Comparison of ENCODE assay signal across 22 cellular contexts in genomic region chr9:90967171-90967570, GRCh38.
DNase-seq lines count a peak whose midpoint lies in the region; ATAC-seq and TF ChIP-seq lines count a peak whose summit lies in the region.
"Had no signal": no experiment of that assay in that cellular context is flagged by ENCODE, and none has a peak within 500 bp of the region (broad histone marks: within the 10 kb centered on the region; RNA-seq: fewer than 3 reads in every experiment).

No MANE protein-coding gene starts in this region.

- WGBS in mesendoderm (ENCODE audit: extremely low coverage, insufficient coverage, low lambda C conversion rate): no CpG with 5 or more reads among the region's 8 CpGs

- no peak overlapping the region for H3K4me3 Mint-ChIP-seq in GM23338
- H3K4me3 Mint-ChIP-seq: activated CD4-positive, alpha-beta T cell treated with anti-CD3 and anti-CD28 coated beads, Interleukin-2, amount 10 ng/mL, durations not matched to agents 7 days and 5 days; activated CD8-positive, alpha-beta memory T cell treated with anti-CD3 and anti-CD28 coated beads, Interleukin-2, amount 10 ng/mL, durations not matched to agents 7 days and 5 days; stimulated activated naive B cell treated with anti-CD40 and anti-IgM and Interleukin-4, amounts not matched to agents 10 μg/mL and 1 μg/mL and 100 μg/mL, for 72 hours had no signal

- H3K4me2 ChIP-seq in GM23338: peak overlapping the region; percentile 22; the same call in 1 of the 2 replicates
- no peak overlapping the region for H3K4me2 ChIP-seq in mesendoderm (ENCODE audit: low read length)

- H3K9me3 Mint-ChIP-seq in GM23338: no peaks in the 10 kb centered on the region; the same call in 2 of the 3 replicates

- H3K4ac ChIP-seq in mesendoderm (ENCODE audit: low read depth, low read length): no peak overlapping the region

- no peak overlapping the region for H4K5ac ChIP-seq in mesendoderm (ENCODE audit: low read length)

- H3K27ac ChIP-seq in GM23338 (ENCODE audit: low read depth): no peak overlapping the region
- no peak overlapping the region for H3K27ac ChIP-seq in mesendoderm (ENCODE audit: low read depth, low read length)
- H3K27ac ChIP-seq: Peyer's patch, SJSA1, tibial artery had no signal

- H3K23ac ChIP-seq in mesendoderm (ENCODE audit: low read length): peak overlapping the region; percentile 29

- no peak overlapping the region for H3K18ac ChIP-seq in mesendoderm (ENCODE audit: low read length)

- H3K79me2 ChIP-seq in GM23338 (replicated peaks; ENCODE audit: insufficient read depth) (no peaks in the 10 kb centered on the region), mesendoderm (ENCODE audit: control insufficient read depth, insufficient read depth, low read length) (no peaks in the 10 kb centered on the region)

- peaks cover 40% of the 10 kb centered on the region for H3K4me1 Mint-ChIP-seq in GM23338

- CTCF ChIA-PET in AG04449 (lab: Yijun Ruan, JAX): interaction anchor here (0.9 to 1.4 kb wide), 4 partner anchors 24 to 66 kb away, joined by 3 to 4 read pairs (median 4); no protein-coding TSS in a partner anchor

- POLR2A ChIA-PET in AG04449 (lab: Yijun Ruan, JAX): no interaction called here

- no peaks in the 10 kb centered on the region; the same call in 2 of the 3 replicates for H3K36me3 Mint-ChIP-seq in GM23338 (ENCODE audit: low read depth)
- H3K36me3 Mint-ChIP-seq: naive B cell had no signal

- H3K4me1 ChIP-seq in GM23338 (ENCODE audit: insufficient read depth): peaks cover 25% of the 10 kb centered on the region
- peaks cover 6% of the 10 kb centered on the region for H3K4me1 ChIP-seq in mesendoderm (ENCODE audit: control insufficient read depth, low read depth, low read length)
- H3K4me1 ChIP-seq: Peyer's patch had no signal

- no peak overlapping the region for H2AK5ac ChIP-seq in mesendoderm (ENCODE audit: low read length)

- no peaks in the 10 kb centered on the region for H3K79me1 ChIP-seq in mesendoderm (ENCODE audit: low read length)

- H3K36me3 ChIP-seq in GM23338 (ENCODE audit: insufficient read depth): no peaks in the 10 kb centered on the region
- H3K36me3 ChIP-seq in mesendoderm (ENCODE audit: control insufficient read depth, insufficient read depth, low read length): no peaks in the 10 kb centered on the region
- H3K36me3 ChIP-seq: Peyer's patch, SJSA1, tibial artery had no signal

- H3K4me3 ChIP-seq in AG04449 (ENCODE audit: low read depth, low read length) (no peak overlapping the region), GM23338 (no peak overlapping the region), mesendoderm (ENCODE audit: low read length) (no peak overlapping the region)
- H3K4me3 ChIP-seq: Peyer's patch, SJSA1, tibial artery had no signal

- H3K9me2 ChIP-seq in GM23338 (ENCODE audit: insufficient read depth): 0 out of 2 replicates have a peak, but pooled peaks cover 6% of the 10 kb centered on the region

- no peak overlapping the region for H4K8ac ChIP-seq in mesendoderm (ENCODE audit: low read depth, low read length)

- peak; percentile 62 for DNase-seq in AG04449 (ENCODE audit: low read depth, low spot score)
- DNase-seq in GM23338 (ENCODE audit: low spot score): peak; percentile 25
- DNase-seq in astrocyte of the hippocampus (ENCODE audit: low read depth, low spot score): peak; percentile 35
- DNase-seq in mesendoderm: peak; percentile 66
- DNase-seq in activated CD4-positive, CD25-positive, alpha-beta regulatory T cell (lab: John Stamatoyannopoulos, UW): no peak
- DNase-seq in SKM-1 (lab: John Stamatoyannopoulos, UW; ENCODE audit: unreplicated experiment): no peak
- DNase-seq: activated CD4-positive, alpha-beta T cell treated with anti-CD3 and anti-CD28 coated beads, Interleukin-2, amount 10 ng/mL, durations not matched to agents 7 days and 5 days; activated CD8-positive, alpha-beta memory T cell treated with anti-CD3 and anti-CD28 coated beads, Interleukin-2, amount 10 ng/mL, durations not matched to agents 7 days and 5 days; activated effector memory CD4-positive, alpha-beta T cell treated with anti-CD3 and anti-CD28 coated beads, Interleukin-2, amount 50 U/mL, for 16 hours; Kasumi-1; left cardiac atrium; naive B cell; NCI-H1092; NCI-H187; NCI-H526; Peyer's patch; retina; stimulated activated naive B cell treated with anti-CD40 and anti-IgM and Interleukin-4, amounts not matched to agents 10 μg/mL and 1 μg/mL and 100 μg/mL, for 72 hours; tibial artery had no signal

- no peak overlapping the region for H2BK5ac ChIP-seq in mesendoderm (ENCODE audit: low read length)

- no peak overlapping the region for H3K9ac ChIP-seq in mesendoderm (ENCODE audit: low read length)

- H3F3A ChIP-seq in GM23338 (replicated peaks; ENCODE audit: low read depth): no peaks in the 10 kb centered on the region

- peak overlapping the region; percentile 9 for H3K56ac ChIP-seq in mesendoderm (ENCODE audit: low read length)

- H2AFZ ChIP-seq in GM23338: no peak overlapping the region

- no peak overlapping the region for H2BK120ac ChIP-seq in mesendoderm (ENCODE audit: low read depth, low read length)

- H2BK15ac ChIP-seq in mesendoderm (replicated peaks; ENCODE audit: low read depth): no peak overlapping the region

- no peak overlapping the region for H3K27ac Mint-ChIP-seq in GM23338
- H3K27ac Mint-ChIP-seq: activated CD4-positive, alpha-beta T cell treated with anti-CD3 and anti-CD28 coated beads, Interleukin-2, amount 10 ng/mL, durations not matched to agents 7 days and 5 days; activated CD8-positive, alpha-beta memory T cell treated with anti-CD3 and anti-CD28 coated beads, Interleukin-2, amount 10 ng/mL, durations not matched to agents 7 days and 5 days; stimulated activated naive B cell treated with anti-CD40 and anti-IgM and Interleukin-4, amounts not matched to agents 10 μg/mL and 1 μg/mL and 100 μg/mL, for 72 hours had no signal

- H3K27me3 Mint-ChIP-seq in GM23338 (ENCODE audit: insufficient read depth, low read depth, poor library complexity): peaks cover 6% of the 10 kb centered on the region

- no peaks in the 10 kb centered on the region for H3K27me3 ChIP-seq in GM23338 (ENCODE audit: insufficient read depth)
- no peaks in the 10 kb centered on the region for H3K27me3 ChIP-seq in mesendoderm (ENCODE audit: insufficient read depth, low read length, poor library complexity)
- H3K27me3 ChIP-seq: Peyer's patch, SJSA1 had no signal

- ATAC-seq in GM23338: peak; percentile 37; the same call in 2 of the 3 replicates
- ATAC-seq in GM21367 (IDR thresholded peaks at IDR 0.05; ENCODE audit: unreplicated experiment): no peak
- no peak for ATAC-seq in GM21717 (IDR thresholded peaks at IDR 0.05; ENCODE audit: unreplicated experiment)
- ATAC-seq: left cardiac atrium had no signal

- no peaks in the 10 kb centered on the region for H4K20me1 ChIP-seq in GM23338 (replicated peaks; ENCODE audit: insufficient read depth)

- TF ChIP-seq CTCF in AG04449 (IDR thresholded peaks at IDR 0.05; ENCODE audit: insufficient read depth, low read length, missing control alignments) (no peak), GM23338 (conservative IDR thresholded peaks at IDR 0.05; ENCODE audit: low read depth in 2 of 2) (no peak)

TF ChIP-seq in GM23338, 12 proteins besides CTCF, POLR2A, EP300 and RAD21:
- TF ChIP-seq EZH2phosphoT487 (IDR thresholded peaks at IDR 0.05; ENCODE audit: unreplicated experiment): no peak
- no peak for TF ChIP-seq POLR2AphosphoS5 (IDR thresholded peaks at IDR 0.05; ENCODE audit: low read depth)
- no peak for TF ChIP-seq ZNF331 (CRISPR knock-in tag; IDR thresholded peaks at IDR 0.05; ENCODE audit: low read depth)
- no peak for TF ChIP-seq REST (IDR thresholded peaks at IDR 0.05; ENCODE audit: unreplicated experiment)

Comparison
In these comparisons a context has a peak if more than half of its experiments do, and no peak if none do; other contexts are left out.
1. DNase-seq: peak in AG04449 (single experiment), GM23338 (single experiment), astrocyte of the hippocampus (single experiment) and mesendoderm (single experiment); none in activated CD4-positive, CD25-positive, alpha-beta regulatory T cell (0 of 4) and SKM-1 (single experiment).